11 cellular contexts compared by ENCODE assay signal in genomic region chr5:156411131-156411727, GRCh38.
DNase-seq lines count a peak whose midpoint lies in the region; ATAC-seq, FAIRE-seq and TF ChIP-seq lines count a peak whose summit lies in the region.
"Had no signal": no experiment of that assay in that cellular context is flagged by ENCODE, and none has a peak within 500 bp of the region (broad histone marks: within the 10 kb centered on the region; RNA-seq: fewer than 3 reads in every experiment).

No MANE protein-coding gene starts in this region.

- H3K4ac ChIP-seq in IMR-90 (ENCODE audit: low read depth, low read length), result peak overlapping the region; percentile 90

- H3K27me3 Mint-ChIP-seq in mesothelial cell of epicardium (ENCODE audit: low read depth), result peaks cover 11% of the 10 kb centered on the region
- H3K27me3 Mint-ChIP-seq in stimulated activated naive B cell treated with anti-CD40 and anti-IgM and Interleukin-4, amounts not matched to agents 10 μg/mL and 1 μg/mL and 100 μg/mL, for 72 hours, result peaks cover 0 to 9% of the 10 kb centered on the region in 2 donors
- H3K27me3 Mint-ChIP-seq in activated naive CD8-positive, alpha-beta T cell treated with anti-CD3 and anti-CD28 coated beads for 36 hours, result peaks cover 21% of the 10 kb centered on the region

- peak overlapping the region; percentile 27; the same call in 1 of the 2 replicates for H3K56ac ChIP-seq in IMR-90 (ENCODE audit: extremely low read depth, insufficient read depth, low read length)

- peak overlapping the region; percentile 55 for H3K9ac ChIP-seq in IMR-90 (ENCODE audit: low read depth, low read length)

- peaks cover 4% of the 10 kb centered on the region; the same call in 1 of the 2 replicates for H3K9me1 ChIP-seq in IMR-90 (ENCODE audit: insufficient read depth, low read length)

- peak overlapping the region; percentile 92 for H3K23ac ChIP-seq in IMR-90 (ENCODE audit: low read depth, low read length)

- no peak for TF ChIP-seq EP300 in A549 (IDR thresholded peaks at IDR 0.05)

- no peaks in the 10 kb centered on the region for H4K20me1 ChIP-seq in IMR-90 (ENCODE audit: insufficient read depth, low read length)

- TF ChIP-seq RAD21 in A549 (conservative IDR thresholded peaks at IDR 0.05 in 1 of 2, IDR thresholded peaks at IDR 0.05 in 1 of 2) (no peak), IMR-90 (IDR thresholded peaks at IDR 0.05; ENCODE audit: low read length) (no peak)

- BruUV-seq in IMR-90 (replicated peaks; lab: Mats Ljungman, UMichigan), result no TSS peak

- peak overlapping the region; percentile 23; the same call in 1 of the 3 replicates for H3K4me3 ChIP-seq in A549
- H3K4me3 ChIP-seq in IMR-90 (ENCODE audit: insufficient read depth, low read depth, low read length), result peak overlapping the region; percentile 22; the same call in 1 of the 2 replicates
- H3K4me3 ChIP-seq in thyroid gland (replicated peaks in 1 of 3), result no peak overlapping the region

- no peak for FAIRE-seq in A549 (lab: Jason Lieb, UNC)
- FAIRE-seq in endometrium (lab: Jason Lieb, UNC), result peak; percentile 90
- FAIRE-seq: GM12891 had no signal

- TF ChIP-seq CTCF in A549 (IDR thresholded peaks at IDR 0.05) (no peak), IMR-90 (conservative IDR thresholded peaks at IDR 0.05; ENCODE audit: low read depth, low read length) (no peak), mesothelial cell of epicardium (IDR thresholded peaks at IDR 0.05; ENCODE audit: unreplicated experiment) (no peak), thyroid gland (IDR thresholded peaks at IDR 0.05) (no peak)

- H2BK20ac ChIP-seq in IMR-90 (ENCODE audit: low read depth, low read length), result peak overlapping the region; percentile 97

- H2AFZ ChIP-seq in IMR-90 (replicated peaks; ENCODE audit: low read length, poor library complexity), result peak overlapping the region; percentile 73

- H3K27me3 ChIP-seq in IMR-90 (ENCODE audit: control insufficient read depth, insufficient read depth, low read length) (no peaks in the 10 kb centered on the region), thyroid gland (no peaks in the 10 kb centered on the region)

- TF ChIP-seq POLR2A in A549 (IDR thresholded peaks at IDR 0.05; ENCODE audit: low read length), result no peak
- TF ChIP-seq POLR2A in IMR-90 (IDR thresholded peaks at IDR 0.05; ENCODE audit: low read depth, low read length), result no peak
- no peak for TF ChIP-seq POLR2A in thyroid gland (IDR thresholded peaks at IDR 0.05)

- H3K4me2 ChIP-seq in A549 (peak overlapping the region; percentile 81), IMR-90 (ENCODE audit: low read depth, low read length) (peak overlapping the region; percentile 97)

- H3K9me3 Mint-ChIP-seq in mesothelial cell of epicardium, result no peaks in the 10 kb centered on the region
- H3K9me3 Mint-ChIP-seq in stimulated activated naive B cell treated with anti-CD40 and anti-IgM and Interleukin-4, amounts not matched to agents 10 μg/mL and 1 μg/mL and 100 μg/mL, for 72 hours, result no peaks in the 10 kb centered on the region
- no peaks in the 10 kb centered on the region for H3K9me3 Mint-ChIP-seq in activated naive CD8-positive, alpha-beta T cell treated with anti-CD3 and anti-CD28 coated beads for 36 hours

- peak overlapping the region; percentile 82 for H4K91ac ChIP-seq in IMR-90 (ENCODE audit: insufficient read depth, low read depth, low read length)

- WGBS in A549 (ENCODE audit: missing lambda C conversion rate), result 15% methylated on average over 6 of the region's 6 CpGs
- WGBS in IMR-90 (ENCODE audit: extremely low coverage in 2 of 2, insufficient read length in 1 of 2), 2 experiments, result 33% methylated on average over 2 of the region's 6 CpGs; no CpG with 5 or more reads in 1 of the 2 experiments
- WGBS in thyroid gland, 2 donors, result 51 to 52% methylated on average over 6 of the region's 6 CpGs

- H3K36me3 ChIP-seq in IMR-90 (ENCODE audit: control insufficient read depth, insufficient read depth, low read length) (no peaks in the 10 kb centered on the region), thyroid gland (no peaks in the 10 kb centered on the region)

- POLR2A ChIA-PET in A549 (lab: Yijun Ruan, JAX), result no interaction called here
- POLR2A ChIA-PET in IMR-90 (lab: Charles Lee; ENCODE audit: unreplicated experiment), result no interaction called here

- peak overlapping the region; percentile 100 for H4K5ac ChIP-seq in IMR-90 (ENCODE audit: low read depth, low read length)

- DNase-seq in A549 (ENCODE audit: low read depth in 1 of 2, low spot score in 1 of 2) (peak; percentile 19 to 24), IMR-90 (peak; percentile 82), mesothelial cell of epicardium (ENCODE audit: low spot score in 2 of 2, unreplicated experiment in 2 of 2) (no peak), thyroid gland (no peak), AML-193 (lab: John Stamatoyannopoulos, UW) (no peak)
- no peak for DNase-seq in stimulated activated naive B cell treated with anti-CD40 and anti-IgM and Interleukin-4, amounts not matched to agents 10 μg/mL and 1 μg/mL and 100 μg/mL, for 72 hours
- no peak for DNase-seq in activated naive CD8-positive, alpha-beta T cell treated with anti-CD3 and anti-CD28 coated beads for 36 hours
- DNase-seq: dermis blood vessel endothelial cell had no signal

- peak overlapping the region; percentile 75 for H3K14ac ChIP-seq in IMR-90 (replicated peaks; ENCODE audit: low read depth, low read length)

- peak overlapping the region; percentile 62 for H3K27ac Mint-ChIP-seq in mesothelial cell of epicardium
- no peak overlapping the region for H3K27ac Mint-ChIP-seq in stimulated activated naive B cell treated with anti-CD40 and anti-IgM and Interleukin-4, amounts not matched to agents 10 μg/mL and 1 μg/mL and 100 μg/mL, for 72 hours
- no peak overlapping the region for H3K27ac Mint-ChIP-seq in activated naive CD8-positive, alpha-beta T cell treated with anti-CD3 and anti-CD28 coated beads for 36 hours
- H3K27ac Mint-ChIP-seq: CD14-positive monocyte had no signal

- intact Hi-C loops in IMR-90 (cut with micrococcal nuclease) (no loop called here), thyroid gland (cut with DNase I) (no loop called here)

- dilution Hi-C loops in IMR-90 (cut with HindIII; ENCODE audit: low sequenced_read_pairs, unreplicated experiment), result no loop called here

- H3K4me1 Mint-ChIP-seq in mesothelial cell of epicardium, result peaks cover 19% of the 10 kb centered on the region
- H3K4me1 Mint-ChIP-seq in stimulated activated naive B cell treated with anti-CD40 and anti-IgM and Interleukin-4, amounts not matched to agents 10 μg/mL and 1 μg/mL and 100 μg/mL, for 72 hours, result no peaks in the 10 kb centered on the region
- H3K4me1 Mint-ChIP-seq in activated naive CD8-positive, alpha-beta T cell treated with anti-CD3 and anti-CD28 coated beads for 36 hours, result no peaks in the 10 kb centered on the region
- H3K4me1 Mint-ChIP-seq: CD14-positive monocyte had no signal

- CTCF ChIA-PET in A549 (lab: Yijun Ruan, JAX) (no interaction called here), IMR-90 (lab: Yijun Ruan, JAX) (interaction anchor here (0.7 to 1.3 kb wide), 3 partner anchors 27 to 72 kb away, joined by 3 to 4 read pairs (median 3); no protein-coding TSS in a partner anchor)

- H2AK9ac ChIP-seq in IMR-90 (replicated peaks; ENCODE audit: low read depth, low read length, poor library complexity), result peak overlapping the region; percentile 6

- peak overlapping the region; percentile 81 for H2BK5ac ChIP-seq in IMR-90 (ENCODE audit: low read depth, low read length, poor library complexity, severe bottlenecking)

- in situ Hi-C loops in IMR-90 (cut with MboI; ENCODE audit: low sequenced_read_pairs), result no loop called here

- peak; percentile 76 to 78 for ATAC-seq in A549
- peak; percentile 83 for ATAC-seq in IMR-90 (ENCODE audit: low read depth)
- ATAC-seq in stimulated activated naive B cell treated with anti-CD40 and anti-IgM and Interleukin-4, amounts not matched to agents 10 μg/mL and 1 μg/mL and 100 μg/mL, for 72 hours (replicated peaks), result no peak

- H3K4me1 ChIP-seq in A549 (peaks cover 48% of the 10 kb centered on the region), IMR-90 (ENCODE audit: control insufficient read depth, insufficient read depth, low read length) (peaks cover 10% of the 10 kb centered on the region), thyroid gland (peaks cover 0 to 11% of the 10 kb centered on the region in 2 donors)

- H2AK5ac ChIP-seq in IMR-90 (ENCODE audit: low read depth, low read length), result peak overlapping the region; percentile 67

- peaks cover 0 to 5% of the 10 kb centered on the region in 2 experiments; a peak in 1 of 4 replicates for H3K79me1 ChIP-seq in IMR-90 (ENCODE audit: low read depth in 1 of 2, low read length in 2 of 2)

- H2BK120ac ChIP-seq in IMR-90 (ENCODE audit: low read depth, low read length), result peak overlapping the region; percentile 93

- H4K8ac ChIP-seq in IMR-90 (ENCODE audit: low read depth in 2 of 2, low read length in 2 of 2), result peak overlapping the region; percentile 39 to 79

- H3K36me3 Mint-ChIP-seq in mesothelial cell of epicardium, result no peaks in the 10 kb centered on the region
- H3K36me3 Mint-ChIP-seq in stimulated activated naive B cell treated with anti-CD40 and anti-IgM and Interleukin-4, amounts not matched to agents 10 μg/mL and 1 μg/mL and 100 μg/mL, for 72 hours, result no peaks in the 10 kb centered on the region
- H3K36me3 Mint-ChIP-seq in activated naive CD8-positive, alpha-beta T cell treated with anti-CD3 and anti-CD28 coated beads for 36 hours, result no peaks in the 10 kb centered on the region
- H3K36me3 Mint-ChIP-seq: CD14-positive monocyte had no signal

- peak overlapping the region; percentile 100 for H3K18ac ChIP-seq in IMR-90 (ENCODE audit: low read depth, low read length)

- H3K27ac ChIP-seq in A549 (peak overlapping the region; percentile 74 to 80), IMR-90 (ENCODE audit: insufficient read depth, low read length) (peak overlapping the region; percentile 99), thyroid gland (no peak overlapping the region)

- peak overlapping the region; percentile 85; the same call in 2 of the 3 replicates for H2BK15ac ChIP-seq in IMR-90 (ENCODE audit: low read depth, low read length)

- no peaks in the 10 kb centered on the region for H3K9me3 ChIP-seq in A549
- no peaks in the 10 kb centered on the region for H3K9me3 ChIP-seq in IMR-90 (ENCODE audit: control insufficient read depth, insufficient read depth, low read length)
- no peaks in the 10 kb centered on the region for H3K9me3 ChIP-seq in thyroid gland

- H3K4me3 Mint-ChIP-seq in mesothelial cell of epicardium, result no peak overlapping the region
- no peak overlapping the region for H3K4me3 Mint-ChIP-seq in stimulated activated naive B cell treated with anti-CD40 and anti-IgM and Interleukin-4, amounts not matched to agents 10 μg/mL and 1 μg/mL and 100 μg/mL, for 72 hours
- no peak overlapping the region for H3K4me3 Mint-ChIP-seq in activated naive CD8-positive, alpha-beta T cell treated with anti-CD3 and anti-CD28 coated beads for 36 hours
- H3K4me3 Mint-ChIP-seq: CD14-positive monocyte had no signal

TF ChIP-seq in A549, 52 proteins besides CTCF, POLR2A, EP300 and RAD21 (continues in another document):
- TF ChIP-seq EHMT2 (IDR thresholded peaks at IDR 0.05; ENCODE audit: low read depth) (no peak), RNF2 (IDR thresholded peaks at IDR 0.05; ENCODE audit: borderline replicate concordance, low read depth) (no peak), SMC3 (IDR thresholded peaks at IDR 0.05) (peak; percentile 16; the same call in 1 of the 3 replicates)

TF ChIP-seq in IMR-90, 13 proteins besides CTCF, POLR2A, EP300 and RAD21 (continues in another document):
- no peak for TF ChIP-seq CHD1 (IDR thresholded peaks at IDR 0.05; ENCODE audit: low read depth, low read length)
- TF ChIP-seq CEBPB (IDR thresholded peaks at IDR 0.05; ENCODE audit: low read depth, low read length), result no peak
- TF ChIP-seq RFX5 (IDR thresholded peaks at IDR 0.05; ENCODE audit: low read depth, low read length), result no peak

Comparison
In these comparisons a context has a peak if more than half of its experiments do, and no peak if none do; other contexts are left out.
1. ATAC-seq: peak in A549 (2 of 2) and IMR-90 (single experiment); none in stimulated activated naive B cell treated with anti-CD40 and anti-IgM and Interleukin-4, amounts not matched to agents 10 μg/mL and 1 μg/mL and 100 μg/mL, for 72 hours (0 of 2).
2. DNase-seq: peak in A549 (2 of 2) and IMR-90 (single experiment); none in mesothelial cell of epicardium (0 of 2), stimulated activated naive B cell treated with anti-CD40 and anti-IgM and Interleukin-4, amounts not matched to agents 10 μg/mL and 1 μg/mL and 100 μg/mL, for 72 hours (single experiment), thyroid gland (0 of 2), AML-193 (0 of 2) and activated naive CD8-positive, alpha-beta T cell treated with anti-CD3 and anti-CD28 coated beads for 36 hours (single experiment).
3. H3K27ac ChIP-seq: peak in A549 (2 of 2) and IMR-90 (single experiment); none in thyroid gland (0 of 3).
4. H3K4me3 ChIP-seq: peak in A549 (single experiment) and IMR-90 (single experiment); none in thyroid gland (0 of 3).